Comparison of ENCODE assay signal across 6 cellular contexts in genomic region chr11:26410967-26411366, GRCh38.
"Had no signal": no experiment of that assay in that cellular context is flagged by ENCODE, and none has a peak within 500 bp of the region (broad histone marks: within the 10 kb centered on the region; RNA-seq: fewer than 3 reads in every experiment).

No MANE protein-coding gene starts in this region.

- H3K4me2 ChIP-seq: KMS-11 had no signal

- H3K27ac ChIP-seq: HL-60, KMS-11 had no signal

- FAIRE-seq: HTR-8/SVneo had no signal

- DNase-seq: Karpas-422, KBM-7, KG1 had no signal

- H3K9ac ChIP-seq: KMS-11 had no signal
